30 cellular contexts compared by ENCODE assay signal in the genomic region with DNA sequence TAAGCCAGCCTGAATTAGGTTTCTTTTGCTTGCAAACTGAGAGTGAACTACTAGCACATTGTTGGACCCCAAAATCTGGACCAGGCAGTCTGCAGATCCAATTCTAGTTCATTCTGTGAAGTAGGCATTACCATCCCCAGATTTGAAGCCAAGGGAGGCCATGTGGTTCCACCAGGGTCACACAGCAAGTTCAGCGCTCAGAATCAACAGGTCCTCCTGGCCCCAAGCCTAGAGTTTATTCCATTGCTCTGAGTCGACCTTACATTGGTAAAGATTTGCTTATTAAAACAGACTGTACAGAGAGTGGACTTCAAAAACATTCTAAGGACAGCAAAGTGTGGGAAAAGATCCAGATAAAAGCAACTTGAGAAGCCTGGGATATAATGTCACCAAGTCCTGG.
"Had no signal": no experiment of that assay in that cellular context is flagged by ENCODE, and none has a peak within 500 bp of the region (broad histone marks: within the 10 kb centered on the region; RNA-seq: fewer than 3 reads in every experiment).

No MANE protein-coding gene starts in this region.

- H3K4me1 Mint-ChIP-seq: activated T-helper 17 cell treated with anti-CD3 and anti-CD28 coated beads, Interleukin-2, amount 50 U/mL, for 72 hours; stimulated activated memory B cell treated with anti-CD40 and anti-IgM and Interleukin-4, amounts not matched to agents 10 μg/mL and 1 μg/mL and 100 μg/mL, for 72 hours had no signal

- H3K4me3 ChIP-seq: breast epithelium, esophagus squamous epithelium, heart right ventricle, left lung, lung, pancreas, psoas muscle, sigmoid colon, tibial artery had no signal

- H3K27me3 Mint-ChIP-seq: activated CD4-positive, alpha-beta T cell treated with anti-CD3 and anti-CD28 coated beads, Interleukin-2, amount 10 ng/mL, durations not matched to agents 24 days and 14 days had no signal

- H3K36me3 Mint-ChIP-seq: activated CD4-positive, alpha-beta memory T cell treated with anti-CD3 and anti-CD28 coated beads for 36 hours; stimulated activated memory B cell treated with anti-CD40 and anti-IgM and Interleukin-4, amounts not matched to agents 10 μg/mL and 1 μg/mL and 100 μg/mL, for 72 hours had no signal

- H3K36me3 ChIP-seq: breast epithelium, esophagus squamous epithelium, heart right ventricle, left lung, pancreas, sigmoid colon, tibial artery, WERI-Rb-1 had no signal

- H3K27ac ChIP-seq: breast epithelium, epithelial cell of prostate, esophagus squamous epithelium, heart right ventricle, left lung, pancreas, psoas muscle, sigmoid colon, tibial artery, WERI-Rb-1 had no signal

- H3K27me3 ChIP-seq: breast epithelium, esophagus squamous epithelium, heart right ventricle, left lung, pancreas, sigmoid colon, tibial artery had no signal

- H3K9me3 ChIP-seq: breast epithelium, esophagus squamous epithelium, heart right ventricle, left lung, pancreas, psoas muscle, sigmoid colon, tibial artery had no signal

- DNase-seq: activated CD4-positive, alpha-beta memory T cell treated with anti-CD3 and anti-CD28 coated beads for 36 hours; activated CD4-positive, alpha-beta T cell treated with anti-CD3 and anti-CD28 coated beads, Interleukin-2, amount 10 ng/mL, durations not matched to agents 24 days and 14 days; activated CD4-positive, CD25-positive, alpha-beta regulatory T cell treated with anti-CD3 and anti-CD28 coated beads, Interleukin-2, amount 50 U/mL, for 72 hours; activated CD8-positive, alpha-beta memory T cell treated with anti-CD3 and anti-CD28 coated beads, Interleukin-2, amount 50 U/mL, for 48 hours; activated gamma-delta T cell treated with Interleukin-2 at 50 U/mL for 16 hours; activated naive CD4-positive, alpha-beta T cell treated with anti-CD3 and anti-CD28 coated beads, Interleukin-2, amount 50 U/mL, for 16 hours; activated T-cell treated with anti-CD3 and anti-CD28 coated beads, Interleukin-2, amount 50 U/mL, for 24 hours; amniotic stem cell; central memory CD4-positive, alpha-beta T cell; dermis blood vessel endothelial cell; effector CD4-positive, alpha-beta T cell; esophagus squamous epithelium; foreskin melanocyte; heart right ventricle; left lung; pancreas; psoas muscle; sigmoid colon; small intestine; stimulated activated CD4-positive, alpha-beta T cell treated with anti-CD3 and anti-CD28 coated beads, Interleukin-1b, Interleukin-23, amount 100 ng/mL, for 48 hours; stimulated activated CD4-positive, alpha-beta T cell treated with anti-CD3 and anti-CD28 coated beads, Interleukin-4, amount 100 ng/mL, for 4 hours; stimulated activated CD8-positive, alpha-beta memory T cell treated with anti-CD3 and anti-CD28 coated beads, Interleukin-4, amount 100 ng/mL, for 48 hours; stimulated activated naive CD8-positive, alpha-beta T cell treated with anti-CD3 and anti-CD28 coated beads, Interleukin-15, amount 100 ng/mL, for 72 hours; tibial artery; WERI-Rb-1 had no signal

- H3K4me3 Mint-ChIP-seq: activated CD4-positive, alpha-beta memory T cell treated with anti-CD3 and anti-CD28 coated beads for 36 hours; activated CD4-positive, alpha-beta T cell treated with anti-CD3 and anti-CD28 coated beads, Interleukin-2, amount 10 ng/mL, durations not matched to agents 24 days and 14 days; activated T-cell treated with anti-CD3 and anti-CD28 coated beads, Interleukin-2, amount 50 U/mL, for 24 hours; activated T-helper 17 cell treated with anti-CD3 and anti-CD28 coated beads, Interleukin-2, amount 50 U/mL, for 72 hours; stimulated activated memory B cell treated with anti-CD40 and anti-IgM and Interleukin-4, amounts not matched to agents 10 μg/mL and 1 μg/mL and 100 μg/mL, for 72 hours; stimulated activated naive CD8-positive, alpha-beta T cell treated with anti-CD3 and anti-CD28 coated beads, Interleukin-15, amount 100 ng/mL, for 72 hours had no signal

- ATAC-seq: activated T-helper 17 cell treated with anti-CD3 and anti-CD28 coated beads, Interleukin-2, amount 50 U/mL, for 72 hours; heart right ventricle; left lung; psoas muscle; stimulated activated memory B cell treated with anti-CD40 and anti-IgM and Interleukin-4, amounts not matched to agents 10 μg/mL and 1 μg/mL and 100 μg/mL, for 72 hours; stimulated activated naive CD8-positive, alpha-beta T cell treated with anti-CD3 and anti-CD28 coated beads, Interleukin-15, amount 100 ng/mL, for 72 hours had no signal

- H3K4me1 ChIP-seq: psoas muscle had no signal

- H3K9me3 Mint-ChIP-seq: activated CD4-positive, alpha-beta memory T cell treated with anti-CD3 and anti-CD28 coated beads for 36 hours; activated CD4-positive, alpha-beta T cell treated with anti-CD3 and anti-CD28 coated beads, Interleukin-2, amount 10 ng/mL, durations not matched to agents 24 days and 14 days; activated T-cell treated with anti-CD3 and anti-CD28 coated beads, Interleukin-2, amount 50 U/mL, for 24 hours; activated T-helper 17 cell treated with anti-CD3 and anti-CD28 coated beads, Interleukin-2, amount 50 U/mL, for 72 hours; stimulated activated memory B cell treated with anti-CD40 and anti-IgM and Interleukin-4, amounts not matched to agents 10 μg/mL and 1 μg/mL and 100 μg/mL, for 72 hours; stimulated activated naive CD8-positive, alpha-beta T cell treated with anti-CD3 and anti-CD28 coated beads, Interleukin-15, amount 100 ng/mL, for 72 hours had no signal
